8 cellular contexts compared by ENCODE assay signal in the genomic region with DNA sequence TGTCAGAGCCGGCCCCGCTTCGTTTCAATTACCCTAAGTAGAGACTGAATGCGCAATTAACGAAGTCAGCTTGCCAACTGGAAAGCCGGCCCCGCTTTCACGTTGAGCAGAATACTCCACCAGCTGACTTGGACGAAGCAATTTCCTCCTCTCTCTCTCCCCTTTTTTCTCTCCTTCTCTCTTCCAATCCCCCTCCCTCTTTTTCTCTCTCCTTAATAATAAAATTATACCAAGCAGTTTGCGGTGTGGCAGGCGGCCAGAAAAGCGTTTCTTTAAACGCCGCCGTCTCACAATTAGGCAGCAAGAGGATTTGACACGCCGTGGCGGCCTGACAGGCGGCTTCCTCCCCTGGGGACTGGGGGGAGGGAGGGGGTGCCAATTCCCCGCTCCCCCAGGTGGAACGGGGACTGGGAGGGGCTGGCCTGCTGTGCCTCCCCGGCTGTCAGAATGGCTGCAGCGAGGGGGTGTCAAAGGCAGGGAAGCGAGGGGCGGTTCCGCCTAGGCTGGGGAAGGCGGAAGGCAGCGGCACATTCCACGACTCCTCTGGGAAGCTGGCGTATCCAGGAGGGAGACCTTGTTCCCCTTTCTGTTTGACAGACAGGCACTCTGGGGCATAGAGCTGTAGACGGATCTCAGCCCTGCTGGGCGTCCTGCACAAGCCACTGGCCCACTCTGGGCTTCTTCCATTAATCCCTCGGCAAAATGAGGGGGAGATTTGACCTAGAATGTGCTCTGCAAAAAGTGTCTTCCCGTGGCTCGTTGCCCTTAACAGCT. TPM values are rescaled to one million over a fixed set of nuclear protein-coding genes. Genes with fewer than 3 reads are reported as not detected.
DNase-seq lines count a peak whose midpoint lies in the region; ATAC-seq, FAIRE-seq and TF ChIP-seq lines count a peak whose summit lies in the region.

No MANE protein-coding gene starts in this region.

- DNase-seq in GM19239 (ENCODE audit: insufficient read length, low spot score) (no peak), NCI-H524 (lab: John Stamatoyannopoulos, UW) (peak; percentile 80 to 84), body of pancreas (peak; percentile 47 to 60 (median 50)), inferior parietal cortex (ENCODE audit: extremely low spot score) (peak; percentile 72), GM19240 (ENCODE audit: insufficient read length, low spot score) (no peak)

- peak; percentile 3 for ATAC-seq in body of pancreas
- no peak for ATAC-seq in HG03039 (IDR thresholded peaks at IDR 0.05; ENCODE audit: unreplicated experiment)

- no peak for TF ChIP-seq POLR2A in body of pancreas (IDR thresholded peaks at IDR 0.05)

- H3K4me2 ChIP-seq in skeletal muscle satellite cell (ENCODE audit: low read length), result peak overlapping the region; percentile 91

- H3K9ac ChIP-seq in skeletal muscle satellite cell (ENCODE audit: low read depth, low read length), result peak overlapping the region; percentile 21

- TF ChIP-seq CTCF in 22Rv1 (IDR thresholded peaks at IDR 0.05) (no peak), body of pancreas (IDR thresholded peaks at IDR 0.05) (no peak)

- H3K4me1 ChIP-seq in body of pancreas (peaks cover 72% of the 10 kb centered on the region), skeletal muscle satellite cell (ENCODE audit: control insufficient read depth, insufficient read depth, low read length) (peaks cover 28% of the 10 kb centered on the region)

- H3K4me3 ChIP-seq in body of pancreas (no peak overlapping the region), skeletal muscle satellite cell (ENCODE audit: low read length) (peak overlapping the region; percentile 69)

- intact Hi-C loops in body of pancreas (cut with DNase I), result no loop called here

- no peaks in the 10 kb centered on the region for H3K27me3 ChIP-seq in body of pancreas
- no peaks in the 10 kb centered on the region for H3K27me3 ChIP-seq in skeletal muscle satellite cell (ENCODE audit: control insufficient read depth, insufficient read depth, low read length)

- H3K27ac ChIP-seq in 22Rv1 (peak overlapping the region; percentile 72), body of pancreas (peak overlapping the region; percentile 79 to 84 (median 82))

- H3K36me3 ChIP-seq in body of pancreas (replicated peaks in 1 of 2; ENCODE audit: insufficient read depth in 1 of 2, low read depth in 2 of 2) (no peaks in the 10 kb centered on the region), skeletal muscle satellite cell (ENCODE audit: insufficient read depth, low read length) (no peaks in the 10 kb centered on the region)

- 19 to 29% methylated on average over 31 to 34 of the region's 35 CpGs for WGBS in body of pancreas, 2 donors

- H3K9me3 ChIP-seq in body of pancreas, result no peaks in the 10 kb centered on the region
- no peaks in the 10 kb centered on the region for H3K9me3 ChIP-seq in skeletal muscle satellite cell (replicated peaks; ENCODE audit: low read length)

- FAIRE-seq in GM19239 (lab: Jason Lieb, UNC), result peak; percentile 62

RNA-seq across cellular contexts. Expression of a gene that starts 52.8 kb away (rescaled TPM):
- 10 to 100 TPM; 22.3 to 88.0 TPM for total RNA-seq in body of pancreas
- total RNA-seq in skeletal muscle satellite cell (2012; rRNA removed), result 76.9 and 114 TPM in 2 replicates

Comparison
In these comparisons a context has a peak if more than half of its experiments do, and no peak if none do; other contexts are left out.
1. DNase-seq: peak in NCI-H524 (2 of 2), body of pancreas (4 of 4) and inferior parietal cortex (single experiment); none in GM19239 (single experiment) and GM19240 (single experiment).